In the genomic region with DNA sequence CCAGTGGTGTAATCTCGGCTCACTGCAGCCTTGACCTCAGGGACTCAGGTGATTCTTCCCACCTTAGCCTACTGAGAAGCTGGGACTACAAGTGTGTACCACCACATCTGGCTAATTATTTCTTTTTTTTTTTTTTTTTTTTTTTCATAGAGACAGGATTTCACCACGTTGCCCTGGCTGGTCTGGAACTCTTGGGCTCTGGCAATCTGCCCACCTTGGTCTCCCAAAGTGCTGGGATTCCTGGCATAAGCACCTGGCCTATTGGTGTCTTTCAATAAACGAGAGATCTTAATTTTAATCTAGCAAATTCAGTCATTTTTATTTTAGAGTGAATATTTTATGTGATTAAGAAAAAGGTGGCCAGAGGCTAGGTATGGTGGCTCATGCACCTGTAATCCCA, we compare ENCODE assay signal across 39 cellular contexts. TPM values are rescaled to one million over a fixed set of nuclear protein-coding genes. Genes with fewer than 3 reads are reported as not detected.
"Had no signal": no experiment of that assay in that cellular context is flagged by ENCODE, and none has a peak within 500 bp of the region (broad histone marks: within the 10 kb centered on the region; RNA-seq: fewer than 3 reads in every experiment).

No MANE protein-coding gene starts in this region.

- H3K36me3 Mint-ChIP-seq: activated naive CD4-positive, alpha-beta T cell treated with anti-CD3 and anti-CD28 coated beads, Interleukin-2, amount 50 U/mL, for 72 hours had no signal

- H3K27ac Mint-ChIP-seq: activated B cell treated with CpG ODN at 0.5 μM for 24 hours; activated CD4-positive, alpha-beta memory T cell treated with anti-CD3 and anti-CD28 coated beads for 36 hours; activated naive CD4-positive, alpha-beta T cell treated with anti-CD3 and anti-CD28 coated beads for 36 hours; activated naive CD4-positive, alpha-beta T cell treated with anti-CD3 and anti-CD28 coated beads, Interleukin-2, amount 50 U/mL, for 72 hours; activated T-helper 1 cell treated with anti-CD3 and anti-CD28 coated beads, Interleukin-12 subunit alpha, Interleukin-12 subunit beta, Interleukin-2, Interleukin-4 antibody, amounts not matched to agents 30 ng/mL and 10 ng/mL and 1 ng/mL, durations not matched to agents 14 hours and 24 hours and 36 hours; T-cell had no signal

- H3K27me3 Mint-ChIP-seq: activated B cell treated with CpG ODN at 0.5 μM for 24 hours; activated CD4-positive, alpha-beta memory T cell treated with anti-CD3 and anti-CD28 coated beads for 36 hours; brain; T-cell had no signal

- H3K4me3 ChIP-seq: adrenal gland, Peyer's patch had no signal

- H3K9ac ChIP-seq: KMS-11 had no signal

- H3K9me3 ChIP-seq: adrenal gland, Peyer's patch had no signal

- H3K4me3 Mint-ChIP-seq: activated B cell treated with CpG ODN at 0.5 μM for 24 hours; activated CD4-positive, alpha-beta memory T cell treated with anti-CD3 and anti-CD28 coated beads for 36 hours; activated naive CD4-positive, alpha-beta T cell treated with anti-CD3 and anti-CD28 coated beads for 36 hours; activated T-cell treated with anti-CD3 and anti-CD28 coated beads, Interleukin-2, amount 50 U/mL, for 4 hours; activated T-helper 1 cell treated with anti-CD3 and anti-CD28 coated beads, Interleukin-12 subunit alpha, Interleukin-12 subunit beta, Interleukin-2, Interleukin-4 antibody, amounts not matched to agents 30 ng/mL and 10 ng/mL and 1 ng/mL, durations not matched to agents 14 hours and 24 hours and 36 hours; brain; T-cell had no signal

- DNase-seq: activated B cell treated with CpG ODN at 0.5 μM for 24 hours; activated CD4-positive, alpha-beta memory T cell treated with anti-CD3 and anti-CD28 coated beads for 36 hours; activated CD4-positive, alpha-beta T cell treated with anti-CD3 and anti-CD28 coated beads for 4 hours; activated CD4-positive, alpha-beta T cell treated with anti-CD3 and anti-CD28 coated beads, Interleukin-2, amount 50 U/mL, for 1 hour; activated CD4-positive, CD25-positive, alpha-beta regulatory T cell treated with anti-CD3 and anti-CD28 coated beads, Interleukin-2, amount 50 U/mL, for 72 hours; activated CD8-positive, alpha-beta memory T cell treated with anti-CD3 and anti-CD28 coated beads, Interleukin-2, amount 50 U/mL, for 4 hours; activated gamma-delta T cell treated with Interleukin-2 at 50 U/mL for 16 hours; activated naive CD4-positive, alpha-beta T cell treated with anti-CD3 and anti-CD28 coated beads for 36 hours; activated T-cell treated with anti-CD3 and anti-CD28 coated beads for 4 hours; activated T-cell treated with anti-CD3 and anti-CD28 coated beads, Interleukin-2, amount 50 U/mL, for 4 hours; caudate nucleus; MM.1S; MV-4-11; NCI-H1092; NCI-H1417 treated with DMSO at 0.1 percent for 48 hours; NCI-H187 treated with DMSO at 0.1 percent for 48 hours; NCI-H2081; NCI-H2227 treated with DMSO at 0.1 percent for 48 hours; NCI-H446; NCI-H510A treated with DMSO at 0.1 percent for 48 hours; NCI-H526 treated with DMSO at 0.1 percent for 48 hours; NCI-H774; PC-3; RPMI8226; SIG-M5; T-cell; T-helper 2 cell; T-helper 9 cell had no signal

- H3K27ac ChIP-seq: adrenal gland, KMS-11, Peyer's patch, VCaP had no signal

- ATAC-seq: activated naive CD4-positive, alpha-beta T cell treated with anti-CD3 and anti-CD28 coated beads, Interleukin-2, amount 50 U/mL, for 72 hours; activated T-cell treated with anti-CD3 and anti-CD28 coated beads, Interleukin-2, amount 50 U/mL, for 4 hours; PC-3; SK-N-SH treated with all-trans-retinoic acid at 6 μM for 48 hours; T-cell had no signal

- H3K27me3 ChIP-seq: adrenal gland, Peyer's patch had no signal

- H3K4me2 ChIP-seq: KMS-11 had no signal

- H3K9me3 Mint-ChIP-seq: activated B cell treated with CpG ODN at 0.5 μM for 24 hours; activated CD4-positive, alpha-beta memory T cell treated with anti-CD3 and anti-CD28 coated beads for 36 hours; activated naive CD4-positive, alpha-beta T cell treated with anti-CD3 and anti-CD28 coated beads for 36 hours; activated naive CD4-positive, alpha-beta T cell treated with anti-CD3 and anti-CD28 coated beads, Interleukin-2, amount 50 U/mL, for 72 hours; activated T-cell treated with anti-CD3 and anti-CD28 coated beads, Interleukin-2, amount 50 U/mL, for 4 hours; activated T-helper 1 cell treated with anti-CD3 and anti-CD28 coated beads, Interleukin-12 subunit alpha, Interleukin-12 subunit beta, Interleukin-2, Interleukin-4 antibody, amounts not matched to agents 30 ng/mL and 10 ng/mL and 1 ng/mL, durations not matched to agents 14 hours and 24 hours and 36 hours; T-cell had no signal

RNA-seq across cellular contexts. Expression of a gene that starts 49.0 kb away (rescaled TPM):
- total RNA-seq: activated CD4-positive, alpha-beta memory T cell treated with anti-CD3 and anti-CD28 coated beads for 36 hours; activated naive CD4-positive, alpha-beta T cell treated with anti-CD3 and anti-CD28 coated beads for 36 hours; activated naive CD4-positive, alpha-beta T cell treated with anti-CD3 and anti-CD28 coated beads, Interleukin-2, amount 50 U/mL, for 72 hours; activated T-cell treated with anti-CD3 and anti-CD28 coated beads, Interleukin-2, amount 50 U/mL, for 4 hours; activated T-helper 1 cell treated with anti-CD3 and anti-CD28 coated beads, Interleukin-12 subunit alpha, Interleukin-12 subunit beta, Interleukin-2, Interleukin-4 antibody, amounts not matched to agents 30 ng/mL and 10 ng/mL and 1 ng/mL, durations not matched to agents 14 hours and 24 hours and 36 hours; adrenal gland; bronchial epithelial cell; LHCN-M2; PC-3; SK-MEL-5 had no signal
